In the genomic region with DNA sequence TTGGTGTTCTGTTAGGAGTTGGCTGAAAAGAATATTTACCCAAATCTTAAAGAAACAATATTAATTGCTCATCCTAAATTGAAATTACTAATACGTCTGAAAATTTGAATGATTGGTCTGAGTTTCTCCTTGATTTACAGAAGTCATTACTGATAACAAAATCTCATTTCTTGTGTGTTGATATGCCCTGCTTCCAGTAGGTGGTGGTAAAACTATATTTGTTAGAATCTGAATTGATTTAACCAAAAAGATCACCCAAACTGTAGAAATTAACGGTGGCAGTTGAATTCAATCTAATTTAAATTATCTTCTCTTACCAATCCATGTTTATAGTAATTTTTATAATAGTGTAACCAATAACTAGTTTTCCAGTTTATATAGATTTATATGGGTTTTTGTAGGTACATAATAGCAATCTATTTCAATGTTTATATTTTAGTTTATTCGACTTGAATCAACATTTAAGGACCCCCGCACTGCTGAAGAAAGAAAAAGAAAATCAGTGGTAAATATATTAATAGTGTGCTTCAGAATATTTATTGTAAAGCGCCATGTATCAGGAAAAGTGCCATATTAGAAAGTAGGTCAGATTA, we compare ENCODE assay signal across 9 cellular contexts. TPM values are rescaled to one million over a fixed set of nuclear protein-coding genes. Genes with fewer than 3 reads are reported as not detected.
DNase-seq lines count a peak whose midpoint lies in the region; ATAC-seq, FAIRE-seq and TF ChIP-seq lines count a peak whose summit lies in the region.
"Had no signal": no experiment of that assay in that cellular context is flagged by ENCODE, and none has a peak within 500 bp of the region (broad histone marks: within the 10 kb centered on the region; RNA-seq: fewer than 3 reads in every experiment).

No MANE protein-coding gene starts in this region.

- no peaks in the 10 kb centered on the region for H3K79me2 ChIP-seq in hepatocyte

- H3K27ac Mint-ChIP-seq in T-helper 17 cell, result no peak overlapping the region

- DNase-seq in AML-193 (lab: John Stamatoyannopoulos, UW) (peak; percentile 53 to 54), H7 (peak; percentile 41), T-helper 17 cell (no peak), hepatocyte (ENCODE audit: low spot score) (no peak), urothelium cell line (ENCODE audit: low spot score) (no peak), NCI-H128 (lab: John Stamatoyannopoulos, UW; ENCODE audit: unreplicated experiment) (no peak), aorta (no peak)

- no peaks in the 10 kb centered on the region for H4K20me1 ChIP-seq in hepatocyte (ENCODE audit: insufficient read depth, poor library complexity, severe bottlenecking)

- H3K4me3 Mint-ChIP-seq in T-helper 17 cell, result no peak overlapping the region

- H3K36me3 Mint-ChIP-seq in T-helper 17 cell (ENCODE audit: low read depth), result peaks cover 5% of the 10 kb centered on the region

- no peaks in the 10 kb centered on the region for H3K9me2 ChIP-seq in hepatocyte (replicated peaks; ENCODE audit: insufficient read depth)

- H3K27ac ChIP-seq in hepatocyte (no peak overlapping the region), aorta (ENCODE audit: low read depth in 1 of 2, low read length in 2 of 2) (no peak overlapping the region)
- H3K27ac ChIP-seq: epithelial cell of prostate had no signal

- WGBS in hepatocyte (ENCODE audit: low lambda C conversion rate, missing lambda C conversion rate), result 85% methylated on average over 5 of the region's 5 CpGs
- WGBS in aorta, 2 donors, result 67 to 69% methylated on average over 5 of the region's 5 CpGs

- H3K4me1 ChIP-seq in hepatocyte (ENCODE audit: insufficient read depth), result no peaks in the 10 kb centered on the region
- H3K4me1 ChIP-seq in aorta (ENCODE audit: control insufficient read depth in 1 of 2, insufficient read depth in 2 of 2, low read length in 2 of 2), result no peaks in the 10 kb centered on the region

- TF ChIP-seq CTCF in hepatocyte (IDR thresholded peaks at IDR 0.05; ENCODE audit: poor library complexity), result peak; percentile 64

- H2AFZ ChIP-seq in hepatocyte, result no peak overlapping the region

- H3K4me3 ChIP-seq in H7 (ENCODE audit: insufficient read depth, low read depth, low read length), result no peak overlapping the region
- no peak overlapping the region for H3K4me3 ChIP-seq in hepatocyte
- H3K4me3 ChIP-seq in aorta (ENCODE audit: low read length in 2 of 2), result no peak overlapping the region

- H3K27me3 Mint-ChIP-seq in T-helper 17 cell, result no peaks in the 10 kb centered on the region

- H3K9me3 ChIP-seq in T-helper 17 cell (ENCODE audit: control insufficient read depth, low read length, poor library complexity, severe bottlenecking) (no peaks in the 10 kb centered on the region), hepatocyte (ENCODE audit: low read depth) (no peaks in the 10 kb centered on the region), aorta (ENCODE audit: control insufficient read depth, low read length) (no peaks in the 10 kb centered on the region)

- H3K36me3 ChIP-seq in H7 (replicated peaks; ENCODE audit: control insufficient read depth, insufficient read depth, low read length), result peaks cover 9% of the 10 kb centered on the region
- H3K36me3 ChIP-seq in hepatocyte (replicated peaks; ENCODE audit: insufficient read depth, low read depth), result no peaks in the 10 kb centered on the region
- peaks cover 0 to 5% of the 10 kb centered on the region in 2 donors for H3K36me3 ChIP-seq in aorta (ENCODE audit: control insufficient read depth in 1 of 2, insufficient read depth in 2 of 2, low read length in 1 of 2)

- FAIRE-seq in urothelium cell line (lab: Jason Lieb, UNC), result no peak

- peaks cover 9% of the 10 kb centered on the region for H3K4me1 Mint-ChIP-seq in T-helper 17 cell

- no peak overlapping the region for H3K4me2 ChIP-seq in hepatocyte

- intact Hi-C loops in aorta (cut with DNase I), result no loop called here

- ATAC-seq in T-helper 17 cell, result peak; percentile 54
- no peak for ATAC-seq in aorta (ENCODE audit: low FRiP score)
- no peak for ATAC-seq in HG02642 (IDR thresholded peaks at IDR 0.05; ENCODE audit: poor library complexity, unreplicated experiment)

- H3K27me3 ChIP-seq in H7 (ENCODE audit: control insufficient read depth, insufficient read depth, low read length) (no peaks in the 10 kb centered on the region), hepatocyte (no peaks in the 10 kb centered on the region), aorta (ENCODE audit: control insufficient read depth in 1 of 2, insufficient read depth in 2 of 2, low read length in 1 of 2) (no peaks in the 10 kb centered on the region)

RNA-seq across cellular contexts. Expression of a gene that starts 38.3 kb away (rescaled TPM):
- 26.0 and 33.9 TPM in 2 replicates for total RNA-seq in H7 (2014; rRNA removed; shearing (Covaris generic))
- total RNA-seq in T-helper 17 cell, result 10 to 100 TPM; 18.1 to 19.1 TPM
- total RNA-seq in hepatocyte, result 13.5 and 14.4 TPM in 2 replicates
- polyA plus RNA-seq in hepatocyte, result 3.4 and 6.6 TPM in 2 replicates
- total RNA-seq in aorta, result 10 to 100 TPM; 10.7 to 20.0 TPM
- 1 to 10 TPM; 4.0 to 6.3 TPM for polyA plus RNA-seq in aorta

Comparison
In these comparisons a context has a peak if more than half of its experiments do, and no peak if none do; other contexts are left out.
1. DNase-seq: peak in AML-193 (2 of 2) and H7 (single experiment); none in T-helper 17 cell (0 of 3), hepatocyte (single experiment), urothelium cell line (single experiment), NCI-H128 (single experiment) and aorta (0 of 2).